Comparison of ENCODE assay signal across 15 cellular contexts in genomic region chr6:164415832-164416563, GRCh38.
DNase-seq lines count a peak whose midpoint lies in the region; ATAC-seq and TF ChIP-seq lines count a peak whose summit lies in the region.
"Had no signal": no experiment of that assay in that cellular context is flagged by ENCODE, and none has a peak within 500 bp of the region (broad histone marks: within the 10 kb centered on the region; RNA-seq: fewer than 3 reads in every experiment).

No MANE protein-coding gene starts in this region.

- TF ChIP-seq EP300 in SK-N-SH (IDR thresholded peaks at IDR 0.05; ENCODE audit: borderline replicate concordance in 1 of 2, low read depth in 1 of 2, low read length in 1 of 2), result no peak

- H3F3A ChIP-seq in SK-N-SH (replicated peaks; ENCODE audit: insufficient read depth), result no peaks in the 10 kb centered on the region

- no peak for TF ChIP-seq RAD21 in SK-N-SH (IDR thresholded peaks at IDR 0.05; ENCODE audit: low read length)

- H3K27me3 ChIP-seq in right cardiac atrium (ENCODE audit: control insufficient read depth, insufficient read depth) (no peaks in the 10 kb centered on the region), psoas muscle (ENCODE audit: insufficient read depth in 3 of 3, low read length in 2 of 3) (no peaks in the 10 kb centered on the region), SK-N-SH (ENCODE audit: insufficient read depth) (no peaks in the 10 kb centered on the region)
- H3K27me3 ChIP-seq: adrenal gland, thyroid gland had no signal

- H3K27me3 Mint-ChIP-seq in chondrocyte (ENCODE audit: low read depth), result no peaks in the 10 kb centered on the region

- H3K4me1 ChIP-seq in right cardiac atrium (ENCODE audit: control insufficient read depth, insufficient read depth, low read length), result no peaks in the 10 kb centered on the region
- no peaks in the 10 kb centered on the region for H3K4me1 ChIP-seq in psoas muscle
- no peaks in the 10 kb centered on the region for H3K4me1 ChIP-seq in mucosa of descending colon (ENCODE audit: low read depth)
- no peaks in the 10 kb centered on the region; a peak in 1 of 4 replicates for H3K4me1 ChIP-seq in SK-N-SH (ENCODE audit: control insufficient read depth in 1 of 2, insufficient read depth in 2 of 2, low read depth in 1 of 2, low read length in 1 of 2)
- H3K4me1 ChIP-seq: adrenal gland, thyroid gland had no signal

- no peak overlapping the region for H2AFZ ChIP-seq in SK-N-SH (ENCODE audit: low read depth)

- no peaks in the 10 kb centered on the region for H4K20me1 ChIP-seq in SK-N-SH (ENCODE audit: insufficient read depth)

- peaks cover 8% of the 10 kb centered on the region for H3K4me1 Mint-ChIP-seq in chondrocyte (ENCODE audit: low read depth)

- intact Hi-C loops in right cardiac atrium (cut with DNase I), result no loop called here
- intact Hi-C loops in psoas muscle (cut with DNase I), result no loop called here
- intact Hi-C loops in mucosa of descending colon (cut with DNase I, micrococcal nuclease), result no loop called here

- POLR2A ChIA-PET in SK-N-SH (lab: Yijun Ruan, JAX), result no interaction called here

- H3K4me2 ChIP-seq in SK-N-SH, result no peak overlapping the region

- no peak for TF ChIP-seq CTCF in chondrocyte (IDR thresholded peaks at IDR 0.05)
- TF ChIP-seq CTCF in psoas muscle (IDR thresholded peaks at IDR 0.05), result no peak
- TF ChIP-seq CTCF in mucosa of descending colon (IDR thresholded peaks at IDR 0.05), result no peak
- no peak for TF ChIP-seq CTCF in SK-N-SH (IDR thresholded peaks at IDR 0.05)

- peak overlapping the region; percentile 20 for H3K4me3 Mint-ChIP-seq in chondrocyte (ENCODE audit: unreplicated experiment)

- peak; percentile 45 for DNase-seq in OCI-M1 (lab: John Stamatoyannopoulos, UW)
- no peak for DNase-seq in chondrocyte (ENCODE audit: low spot score)
- no peak for DNase-seq in right cardiac atrium
- no peak for DNase-seq in psoas muscle
- DNase-seq in mucosa of descending colon, result no peak
- no peak for DNase-seq in KG1 (lab: John Stamatoyannopoulos, UW)
- no peak for DNase-seq in activated CD8-positive, alpha-beta memory T cell treated with anti-CD3 and anti-CD28 coated beads, Interleukin-2, amount 50 U/mL, for 48 hours
- no peak for DNase-seq in SK-N-SH
- DNase-seq: adrenal gland, erythroblast, NCI-H187 treated with DMSO at 0.1 percent for 48 hours, NCI-H446 treated with DMSO at 0.1 percent for 48 hours, SIG-M5, thyroid gland had no signal

- H3K36me3 Mint-ChIP-seq in chondrocyte (ENCODE audit: low read depth), result peaks cover 2% of the 10 kb centered on the region

- CTCF ChIA-PET in SK-N-SH (lab: Yijun Ruan, JAX), result no interaction called here

- H3K27ac ChIP-seq in right cardiac atrium (ENCODE audit: low read length), result no peak overlapping the region
- H3K27ac ChIP-seq in psoas muscle, result peak overlapping the region; percentile 28
- H3K27ac ChIP-seq in SK-N-SH (ENCODE audit: low read depth in 2 of 2, low read length in 1 of 2), result no peak overlapping the region
- H3K27ac ChIP-seq: adrenal gland, thyroid gland had no signal

- no peaks in the 10 kb centered on the region for H3K9me3 ChIP-seq in right cardiac atrium (ENCODE audit: control insufficient read depth, low read length)
- no peaks in the 10 kb centered on the region for H3K9me3 ChIP-seq in psoas muscle
- H3K9me3 ChIP-seq in mucosa of descending colon, result peaks cover 41% of the 10 kb centered on the region
- 0 out of 2 replicates have a peak, but pooled peaks cover 4% of the 10 kb centered on the region for H3K9me3 ChIP-seq in SK-N-SH
- H3K9me3 ChIP-seq: adrenal gland, thyroid gland had no signal

- H3K36me3 ChIP-seq in psoas muscle (ENCODE audit: insufficient read depth in 1 of 2, low read depth in 1 of 2) (no peaks in the 10 kb centered on the region), mucosa of descending colon (ENCODE audit: low read depth) (no peaks in the 10 kb centered on the region), SK-N-SH (replicated peaks in 1 of 2; ENCODE audit: control insufficient read depth in 1 of 2, insufficient read depth in 2 of 2, low read length in 1 of 2) (no peaks in the 10 kb centered on the region)
- H3K36me3 ChIP-seq: adrenal gland, thyroid gland had no signal

- H3K79me2 ChIP-seq in SK-N-SH (ENCODE audit: insufficient read depth), result no peaks in the 10 kb centered on the region

- 30% methylated on average over 7 of the region's 7 CpGs for WGBS in right cardiac atrium
- 43 to 55% (median 50%) methylated on average over 7 of the region's 7 CpGs for WGBS in psoas muscle, 3 donors
- 28% methylated on average over 7 of the region's 7 CpGs for WGBS in SK-N-SH (ENCODE audit: low lambda C conversion rate)

- ATAC-seq in right cardiac atrium (no peak), psoas muscle (no peak), mucosa of descending colon (no peak)
- ATAC-seq: activated CD4-positive, CD25-positive, alpha-beta regulatory T cell treated with anti-CD3 and anti-CD28 coated beads, Interleukin-2, amount 50 U/mL, for 24 hours had no signal

- no peak overlapping the region for H3K9ac ChIP-seq in SK-N-SH

- H3K9me3 Mint-ChIP-seq in chondrocyte (ENCODE audit: low read depth), result peaks cover 7% of the 10 kb centered on the region

- H3K4me3 ChIP-seq in right cardiac atrium (ENCODE audit: low read length), result peak overlapping the region; percentile 51
- H3K4me3 ChIP-seq in psoas muscle, result peak overlapping the region; percentile 43
- no peak overlapping the region for H3K4me3 ChIP-seq in mucosa of descending colon
- H3K4me3 ChIP-seq in SK-N-SH (ENCODE audit: low read depth in 2 of 2, low read length in 1 of 2), result no peak overlapping the region
- H3K4me3 ChIP-seq: adrenal gland, thyroid gland had no signal

- H3K9me2 ChIP-seq in SK-N-SH, result no peaks in the 10 kb centered on the region

- H3K27ac Mint-ChIP-seq in chondrocyte (ENCODE audit: unreplicated experiment), result no peak overlapping the region

TF ChIP-seq in SK-N-SH, 30 proteins besides CTCF, POLR2A, EP300 and RAD21:
- TF ChIP-seq TEAD4 (IDR thresholded peaks at IDR 0.05; ENCODE audit: borderline replicate concordance, insufficient read depth) (no peak), MAX (IDR thresholded peaks at IDR 0.05; ENCODE audit: low read depth) (no peak), ELF1 (IDR thresholded peaks at IDR 0.05) (no peak), MEF2A (IDR thresholded peaks at IDR 0.05; ENCODE audit: borderline replicate concordance, low read depth) (no peak), CHD2 (IDR thresholded peaks at IDR 0.05; ENCODE audit: low read length, partially characterized antibody) (no peak), IRF3 (IDR thresholded peaks at IDR 0.05; ENCODE audit: low read depth, low read length) (no peak), USF2 (IDR thresholded peaks at IDR 0.05; ENCODE audit: borderline replicate concordance, low read depth, low read length) (no peak), TAF1 (IDR thresholded peaks at IDR 0.05; ENCODE audit: borderline replicate concordance, low read depth, low read length) (no peak), ZBTB33 (IDR thresholded peaks at IDR 0.05; ENCODE audit: borderline replicate concordance, low read depth) (no peak), GABPA (IDR thresholded peaks at IDR 0.05; ENCODE audit: low read depth) (no peak), NFIC (IDR thresholded peaks at IDR 0.05; ENCODE audit: borderline replicate concordance) (no peak), SMC3 (IDR thresholded peaks at IDR 0.05; ENCODE audit: low read depth, low read length) (no peak), POLR2AphosphoS5 (IDR thresholded peaks at IDR 0.05; ENCODE audit: low read depth, low read length) (no peak)

Comparison
In these comparisons a context has a peak if more than half of its experiments do, and no peak if none do; other contexts are left out.
1. H3K4me3 ChIP-seq: peak in right cardiac atrium (single experiment) and psoas muscle (single experiment); none in mucosa of descending colon (single experiment) and SK-N-SH (0 of 2).